19 cellular contexts compared by ENCODE assay signal in the genomic region with DNA sequence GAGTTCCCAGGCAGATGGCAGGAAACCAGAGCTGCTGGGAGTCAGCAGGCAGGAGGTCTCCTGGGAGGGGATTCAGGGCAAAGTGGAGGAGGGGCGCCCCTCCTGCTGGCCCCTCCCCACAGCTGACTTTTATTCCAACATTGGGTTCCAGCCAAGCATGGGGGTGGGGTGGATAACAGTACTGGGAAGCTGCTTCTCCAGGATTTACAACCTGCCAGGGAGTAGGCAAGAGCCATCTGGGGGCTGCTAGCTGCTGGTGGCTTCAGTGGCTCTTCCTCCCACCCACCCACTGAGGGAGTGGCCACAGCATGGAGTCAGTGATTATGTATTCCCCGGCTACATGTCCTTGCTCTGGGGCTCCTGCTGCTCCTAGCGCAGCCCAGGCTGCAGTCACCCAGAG. TPM values are rescaled to one million over a fixed set of nuclear protein-coding genes. Genes with fewer than 3 reads are reported as not detected.
DNase-seq lines count a peak whose midpoint lies in the region; ATAC-seq and TF ChIP-seq lines count a peak whose summit lies in the region.
"Had no signal": no experiment of that assay in that cellular context is flagged by ENCODE, and none has a peak within 500 bp of the region (broad histone marks: within the 10 kb centered on the region; RNA-seq: fewer than 3 reads in every experiment).

No MANE protein-coding gene starts in this region.

- 0 to 41% methylated on average over 1 to 3 of the region's 3 CpGs for WGBS in endodermal cell (ENCODE audit: insufficient coverage in 1 of 2, insufficient read length in 1 of 2), 2 experiments

- no peak overlapping the region for H3K9ac ChIP-seq in endodermal cell (ENCODE audit: extremely low read depth, low read length, poor library complexity, severe bottlenecking)

- DNase-seq in DMS153 (lab: John Stamatoyannopoulos, UW) = peak; percentile 45
- no peak for DNase-seq in DMS153 treated with DMSO at 0.1 percent for 48 hours (lab: John Stamatoyannopoulos, UW; ENCODE audit: unreplicated experiment)
- DNase-seq in NCI-H2171 treated with DMSO at 0.1 percent for 48 hours (lab: John Stamatoyannopoulos, UW) = peak; percentile 99
- peak; percentile 86 for DNase-seq in endodermal cell
- no peak for DNase-seq in HuH-7.5 (ENCODE audit: low spot score)
- DNase-seq in SW480 (ENCODE audit: low spot score) = no peak
- DNase-seq: activated CD4-positive, alpha-beta T cell treated with anti-CD3 and anti-CD28 coated beads for 36 hours; activated T-cell treated with anti-CD3 and anti-CD28 coated beads for 4 hours; CD4-positive, alpha-beta T cell; GF-D8; hypothalamus; left lung; NCI-H526 had no signal

- TF ChIP-seq CTCF in endodermal cell (conservative IDR thresholded peaks at IDR 0.05) = no peak

- no peaks in the 10 kb centered on the region for H3K9me3 Mint-ChIP-seq in endodermal cell
- peaks cover under 1% of the 10 kb centered on the region for H3K9me3 Mint-ChIP-seq in stimulated activated memory B cell treated with anti-CD40 and anti-IgM and Interleukin-4, amounts not matched to agents 10 μg/mL and 1 μg/mL and 100 μg/mL, for 72 hours
- H3K9me3 Mint-ChIP-seq: activated naive CD4-positive, alpha-beta T cell treated with anti-CD3 and anti-CD28 coated beads, Interleukin-2, amount 50 U/mL, for 24 hours; CD4-positive, alpha-beta T cell had no signal

- peak; percentile 9 for ATAC-seq in stimulated activated memory B cell treated with anti-CD40 and anti-IgM and Interleukin-4, amounts not matched to agents 10 μg/mL and 1 μg/mL and 100 μg/mL, for 72 hours
- no peak for ATAC-seq in HG03432 (IDR thresholded peaks at IDR 0.05; ENCODE audit: unreplicated experiment)
- ATAC-seq: activated CD4-positive, alpha-beta T cell treated with anti-CD3 and anti-CD28 coated beads for 36 hours; left lung had no signal

- H3K36me3 Mint-ChIP-seq in endodermal cell (ENCODE audit: low read depth) = no peaks in the 10 kb centered on the region
- no peaks in the 10 kb centered on the region for H3K36me3 Mint-ChIP-seq in stimulated activated memory B cell treated with anti-CD40 and anti-IgM and Interleukin-4, amounts not matched to agents 10 μg/mL and 1 μg/mL and 100 μg/mL, for 72 hours
- H3K36me3 Mint-ChIP-seq: activated naive CD4-positive, alpha-beta T cell treated with anti-CD3 and anti-CD28 coated beads, Interleukin-2, amount 50 U/mL, for 24 hours had no signal

- peaks cover 17% of the 10 kb centered on the region for H3K4me1 ChIP-seq in endodermal cell (ENCODE audit: control insufficient read depth, insufficient read depth, low read length)
- H3K4me1 ChIP-seq: left lung had no signal

- H3K36me3 ChIP-seq in endodermal cell (ENCODE audit: control insufficient read depth, insufficient read depth, low read length) = no peaks in the 10 kb centered on the region
- H3K36me3 ChIP-seq: left lung had no signal

- no peaks in the 10 kb centered on the region for H3K27me3 ChIP-seq in endodermal cell (ENCODE audit: control insufficient read depth, insufficient read depth, low read length, poor library complexity, severe bottlenecking)

- peak overlapping the region; percentile 21 for H3K27ac Mint-ChIP-seq in endodermal cell
- H3K27ac Mint-ChIP-seq in stimulated activated memory B cell treated with anti-CD40 and anti-IgM and Interleukin-4, amounts not matched to agents 10 μg/mL and 1 μg/mL and 100 μg/mL, for 72 hours = no peak overlapping the region
- H3K27ac Mint-ChIP-seq: activated CD4-positive, alpha-beta T cell treated with anti-CD3 and anti-CD28 coated beads for 36 hours; activated naive CD4-positive, alpha-beta T cell treated with anti-CD3 and anti-CD28 coated beads, Interleukin-2, amount 50 U/mL, for 24 hours; CD4-positive, alpha-beta T cell had no signal

- no peaks in the 10 kb centered on the region for H3K9me3 ChIP-seq in endodermal cell (ENCODE audit: control insufficient read depth, low read length)
- H3K9me3 ChIP-seq: left lung had no signal

- no peak overlapping the region for H3K4me3 ChIP-seq in endodermal cell (ENCODE audit: low read length)
- H3K4me3 ChIP-seq: left lung had no signal

- peaks cover 44% of the 10 kb centered on the region for H3K4me1 Mint-ChIP-seq in endodermal cell
- H3K4me1 Mint-ChIP-seq in stimulated activated memory B cell treated with anti-CD40 and anti-IgM and Interleukin-4, amounts not matched to agents 10 μg/mL and 1 μg/mL and 100 μg/mL, for 72 hours = no peaks in the 10 kb centered on the region
- H3K4me1 Mint-ChIP-seq: activated CD4-positive, alpha-beta T cell treated with anti-CD3 and anti-CD28 coated beads for 36 hours; activated naive CD4-positive, alpha-beta T cell treated with anti-CD3 and anti-CD28 coated beads, Interleukin-2, amount 50 U/mL, for 24 hours had no signal

- H3K27ac ChIP-seq in endodermal cell (ENCODE audit: low read depth, low read length) = no peak overlapping the region
- H3K27ac ChIP-seq: 22Rv1, left lung had no signal

- H3K27me3 Mint-ChIP-seq in endodermal cell (ENCODE audit: insufficient read depth) = peaks cover 8% of the 10 kb centered on the region
- H3K27me3 Mint-ChIP-seq in stimulated activated memory B cell treated with anti-CD40 and anti-IgM and Interleukin-4, amounts not matched to agents 10 μg/mL and 1 μg/mL and 100 μg/mL, for 72 hours = peaks cover 67% of the 10 kb centered on the region

- H3K4me3 Mint-ChIP-seq in endodermal cell = no peak overlapping the region
- H3K4me3 Mint-ChIP-seq in stimulated activated memory B cell treated with anti-CD40 and anti-IgM and Interleukin-4, amounts not matched to agents 10 μg/mL and 1 μg/mL and 100 μg/mL, for 72 hours = no peak overlapping the region
- H3K4me3 Mint-ChIP-seq: activated CD4-positive, alpha-beta T cell treated with anti-CD3 and anti-CD28 coated beads for 36 hours; activated naive CD4-positive, alpha-beta T cell treated with anti-CD3 and anti-CD28 coated beads, Interleukin-2, amount 50 U/mL, for 24 hours; CD4-positive, alpha-beta T cell had no signal

RNA-seq across cellular contexts. Expression of a gene that starts 36.8 kb away (rescaled TPM):
- total RNA-seq in endodermal cell = under 1 TPM in 1 of 2 donors, not detected in 1; 0.15 TPM
- 1.1 TPM for polyA plus RNA-seq in endodermal cell (2013, experiment 1 of 2)
- polyA plus RNA-seq in endodermal cell (2013, experiment 2 of 2) = 0.83 TPM
- total RNA-seq: activated CD4-positive, alpha-beta T cell treated with anti-CD3 and anti-CD28 coated beads for 36 hours; bronchial epithelial cell; T-helper 2 cell treated with Interferon-gamma antibody and Interleukin-4, amounts not matched to agents 100 ng/mL and 5 ng/mL, for 36 hours had no signal

Comparison
In these comparisons a context has a peak if more than half of its experiments do, and no peak if none do; other contexts are left out.
1. DNase-seq: peak in DMS153 (single experiment), NCI-H2171 treated with DMSO at 0.1 percent for 48 hours (single experiment) and endodermal cell (single experiment); none in DMS153 treated with DMSO at 0.1 percent for 48 hours (single experiment), HuH-7.5 (single experiment) and SW480 (single experiment).